In the genomic region with DNA sequence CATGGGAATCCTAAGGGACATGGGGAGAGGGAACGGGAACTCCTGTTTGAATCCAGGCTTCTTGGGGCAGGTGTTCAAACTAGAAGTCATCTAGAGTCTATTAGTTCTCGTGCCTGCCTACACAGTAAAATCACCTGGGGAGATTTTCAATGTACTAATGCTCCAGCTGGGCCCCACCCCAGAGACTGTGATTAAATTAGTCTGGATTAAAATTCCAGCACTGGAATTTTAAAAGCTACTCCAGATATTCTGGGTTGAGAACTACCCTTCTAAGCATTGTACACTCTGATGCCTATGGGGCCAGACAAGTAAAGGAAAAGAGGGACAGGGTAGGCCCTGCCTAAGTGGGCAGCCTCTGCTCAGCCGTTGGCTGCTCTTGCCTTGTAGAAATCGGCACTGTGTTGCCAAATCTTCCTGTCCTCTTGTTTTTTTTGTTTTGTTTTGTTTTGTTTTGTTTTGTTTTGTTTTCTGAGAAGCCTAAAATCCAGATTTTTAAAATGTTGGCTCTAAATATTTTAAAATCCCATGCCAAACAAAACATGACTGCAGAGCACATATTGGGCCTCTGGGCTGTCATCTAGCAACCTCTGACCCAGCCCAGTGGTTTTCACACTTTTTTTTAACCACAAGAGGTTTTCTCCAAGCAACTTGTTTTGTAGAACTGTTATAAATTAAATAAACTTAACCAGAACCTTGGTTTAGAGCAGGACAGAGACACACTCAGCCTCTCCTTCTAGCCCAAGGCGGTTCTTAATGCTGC, we compare ENCODE assay signal across 11 cellular contexts.
DNase-seq lines count a peak whose midpoint lies in the region; ATAC-seq and TF ChIP-seq lines count a peak whose summit lies in the region.
"Had no signal": no experiment of that assay in that cellular context is flagged by ENCODE, and none has a peak within 500 bp of the region (broad histone marks: within the 10 kb centered on the region; RNA-seq: fewer than 3 reads in every experiment).

No MANE protein-coding gene starts in this region.

- peaks cover 80 to 96% of the 10 kb centered on the region in 2 donors for H3K4me1 Mint-ChIP-seq in effector memory CD8-positive, alpha-beta T cell (ENCODE audit: low read depth in 2 of 2)
- H3K4me1 Mint-ChIP-seq in activated T-cell treated with anti-CD3 and anti-CD28 coated beads, Interleukin-2, amount 50 U/mL, for 24 hours (ENCODE audit: low read depth): peaks cover 36% of the 10 kb centered on the region

- H3K9me3 Mint-ChIP-seq in effector memory CD8-positive, alpha-beta T cell: no peaks in the 10 kb centered on the region
- no peaks in the 10 kb centered on the region for H3K9me3 Mint-ChIP-seq in activated T-cell treated with anti-CD3 and anti-CD28 coated beads, Interleukin-2, amount 50 U/mL, for 24 hours
- H3K9me3 Mint-ChIP-seq: activated T-cell treated with anti-CD3 and anti-CD28 coated beads, Interleukin-2, amount 50 U/mL, for 4 hours; neural progenitor cell had no signal

- TF ChIP-seq CTCF in GM20000 (IDR thresholded peaks at IDR 0.05; ENCODE audit: extremely low read depth, missing control alignments): no peak

- DNase-seq in activated gamma-delta T cell treated with Interleukin-2 at 50 U/mL for 16 hours (peak; percentile 44), activated gamma-delta T cell (lab: John Stamatoyannopoulos, UW) (no peak), NCI-H1417 treated with DMSO at 0.1 percent for 48 hours (lab: John Stamatoyannopoulos, UW) (no peak), GM20000 (ENCODE audit: low spot score) (no peak)
- DNase-seq in effector memory CD8-positive, alpha-beta T cell: peak; percentile 40 to 47 (median 42)
- DNase-seq in stimulated activated CD8-positive, alpha-beta memory T cell treated with anti-CD3 and anti-CD28 coated beads, Interleukin-2, amount 100 ng/mL, for 1 hour (ENCODE audit: low read depth in 2 of 2): peak; percentile 12 to 45
- DNase-seq in activated T-cell treated with anti-CD3 and anti-CD28 coated beads, Interleukin-2, amount 50 U/mL, for 24 hours: no peak
- DNase-seq: activated T-cell treated with anti-CD3 and anti-CD28 coated beads, Interleukin-2, amount 50 U/mL, for 4 hours; NCI-H1105 had no signal

- peak overlapping the region; percentile 76 to 89 for H3K4me3 Mint-ChIP-seq in effector memory CD8-positive, alpha-beta T cell
- no peak overlapping the region for H3K4me3 Mint-ChIP-seq in activated T-cell treated with anti-CD3 and anti-CD28 coated beads, Interleukin-2, amount 50 U/mL, for 24 hours
- H3K4me3 Mint-ChIP-seq: activated T-cell treated with anti-CD3 and anti-CD28 coated beads, Interleukin-2, amount 50 U/mL, for 4 hours; neural progenitor cell had no signal

- no peaks in the 10 kb centered on the region for H3K27me3 Mint-ChIP-seq in effector memory CD8-positive, alpha-beta T cell
- H3K27me3 Mint-ChIP-seq in activated T-cell treated with anti-CD3 and anti-CD28 coated beads, Interleukin-2, amount 50 U/mL, for 24 hours: no peaks in the 10 kb centered on the region

- peak; percentile 37 for ATAC-seq in HG03432 (IDR thresholded peaks at IDR 0.05; ENCODE audit: unreplicated experiment)
- peak; percentile 91 for ATAC-seq in effector memory CD8-positive, alpha-beta T cell (replicated peaks)

- peak overlapping the region; percentile 94 to 99 for H3K27ac Mint-ChIP-seq in effector memory CD8-positive, alpha-beta T cell
- H3K27ac Mint-ChIP-seq in activated T-cell treated with anti-CD3 and anti-CD28 coated beads, Interleukin-2, amount 50 U/mL, for 24 hours: no peak overlapping the region
- H3K27ac Mint-ChIP-seq: neural progenitor cell had no signal

- H3K36me3 Mint-ChIP-seq in effector memory CD8-positive, alpha-beta T cell (ENCODE audit: insufficient read depth): peaks cover 14% of the 10 kb centered on the region
- H3K36me3 Mint-ChIP-seq in activated T-cell treated with anti-CD3 and anti-CD28 coated beads, Interleukin-2, amount 50 U/mL, for 24 hours (ENCODE audit: low read depth): no peaks in the 10 kb centered on the region
- H3K36me3 Mint-ChIP-seq: neural progenitor cell had no signal

Comparison
In these comparisons a context has a peak if more than half of its experiments do, and no peak if none do; other contexts are left out.
1. DNase-seq: peak in activated gamma-delta T cell treated with Interleukin-2 at 50 U/mL for 16 hours (single experiment), effector memory CD8-positive, alpha-beta T cell (3 of 3) and stimulated activated CD8-positive, alpha-beta memory T cell treated with anti-CD3 and anti-CD28 coated beads, Interleukin-2, amount 100 ng/mL, for 1 hour (2 of 2); none in activated gamma-delta T cell (single experiment), NCI-H1417 treated with DMSO at 0.1 percent for 48 hours (single experiment), activated T-cell treated with anti-CD3 and anti-CD28 coated beads, Interleukin-2, amount 50 U/mL, for 24 hours (single experiment) and GM20000 (single experiment).